ENCODE assay signal across 16 cellular contexts in the genomic region with DNA sequence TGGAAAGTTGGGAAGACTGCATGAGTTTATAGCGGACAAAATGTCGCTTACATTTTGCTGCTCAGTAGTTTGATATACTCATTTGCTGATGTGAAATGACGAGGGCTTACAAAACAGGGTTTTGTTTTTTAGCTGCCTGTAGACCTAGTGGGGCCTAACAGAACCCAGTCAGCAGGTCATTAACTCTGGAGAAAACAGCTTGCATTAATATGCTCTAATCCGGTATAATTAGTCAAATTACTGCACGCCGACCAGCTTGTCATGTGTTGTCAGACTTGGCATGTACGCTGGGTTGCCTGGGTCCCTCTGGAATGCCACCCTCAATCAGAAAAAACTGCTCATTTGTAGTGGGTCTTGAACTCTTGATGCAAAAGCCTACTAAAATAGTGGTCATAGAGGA. TPM values are rescaled to one million over a fixed set of nuclear protein-coding genes. Genes with fewer than 3 reads are reported as not detected.
"Had no signal": no experiment of that assay in that cellular context is flagged by ENCODE, and none has a peak within 500 bp of the region (broad histone marks: within the 10 kb centered on the region; RNA-seq: fewer than 3 reads in every experiment).

No MANE protein-coding gene starts in this region.

- DNase-seq: activated CD4-positive, alpha-beta T cell treated with anti-CD3 and anti-CD28 coated beads, Interleukin-2, amount 50 U/mL, for 1 hour; activated CD8-positive, alpha-beta memory T cell treated with anti-CD3 and anti-CD28 coated beads, Interleukin-2, amount 50 U/mL, for 4 hours; activated naive CD4-positive, alpha-beta T cell treated with anti-CD3 and anti-CD28 coated beads for 36 hours; activated T-cell treated with anti-CD3 and anti-CD28 coated beads, Interleukin-2, amount 50 U/mL, for 4 hours; central memory CD4-positive, alpha-beta T cell; erythroblast; foreskin melanocyte; head of caudate nucleus; lower lobe of right lung; natural killer cell; pancreas; spleen; stimulated activated naive B cell treated with anti-CD40 and anti-IgM and Interleukin-4, amounts not matched to agents 10 μg/mL and 1 μg/mL and 100 μg/mL, for 72 hours; upper lobe of left lung had no signal

- ATAC-seq: activated CD4-positive, CD25-positive, alpha-beta regulatory T cell treated with anti-CD3 and anti-CD28 coated beads, Interleukin-2, amount 50 U/mL, for 24 hours; activated T-cell treated with anti-CD3 and anti-CD28 coated beads, Interleukin-2, amount 50 U/mL, for 4 hours; lower lobe of right lung; natural killer cell; pancreas; stimulated activated naive B cell treated with anti-CD40 and anti-IgM and Interleukin-4, amounts not matched to agents 10 μg/mL and 1 μg/mL and 100 μg/mL, for 72 hours had no signal

- FAIRE-seq: keratinocyte, pancreas had no signal

RNA-seq across cellular contexts. Expression of gene MAB21L1, which starts 37.7 kb away (rescaled TPM):
- total RNA-seq: activated naive CD4-positive, alpha-beta T cell treated with anti-CD3 and anti-CD28 coated beads for 36 hours; activated T-cell treated with anti-CD3 and anti-CD28 coated beads, Interleukin-2, amount 50 U/mL, for 4 hours had no signal
